In genomic region chr19:58518261-58519086, GRCh38 we compare ENCODE assay signal across 8 cellular contexts. TPM values are rescaled to one million over a fixed set of nuclear protein-coding genes. Genes with fewer than 3 reads are reported as not detected.
DNase-seq lines count a peak whose midpoint lies in the region; ATAC-seq and TF ChIP-seq lines count a peak whose summit lies in the region.

No MANE protein-coding gene starts in this region.

- H3K27ac Mint-ChIP-seq in CD8-positive, alpha-beta memory T cell, result peak overlapping the region; percentile 90 to 99 (median 98)
- peak overlapping the region; percentile 93 to 98 (median 97) for H3K27ac Mint-ChIP-seq in brain

- H3K36me3 Mint-ChIP-seq in CD8-positive, alpha-beta memory T cell, result peaks cover 0 to 29% (median 4%) of the 10 kb centered on the region in 3 donors
- peaks cover 12% of the 10 kb centered on the region for H3K36me3 Mint-ChIP-seq in brain

- H2AK5ac ChIP-seq in mesendoderm (ENCODE audit: low read length), result peak overlapping the region; percentile 54

- H3K4me3 Mint-ChIP-seq in CD8-positive, alpha-beta memory T cell, result peak overlapping the region; percentile 90 to 97 (median 95)
- peak overlapping the region; percentile 88 to 95 (median 94) for H3K4me3 Mint-ChIP-seq in brain

- peak overlapping the region; percentile 81 for H3K4me3 ChIP-seq in CD8-positive, alpha-beta memory T cell (ENCODE audit: low read length)
- H3K4me3 ChIP-seq in MG63 (peak overlapping the region; percentile 71), mesendoderm (ENCODE audit: low read length) (peak overlapping the region; percentile 62)

- H3K4me1 Mint-ChIP-seq in CD8-positive, alpha-beta memory T cell, result peaks cover 39 to 57% (median 43%) of the 10 kb centered on the region in 3 donors
- peaks cover 64% of the 10 kb centered on the region for H3K4me1 Mint-ChIP-seq in brain

- peaks cover 21% of the 10 kb centered on the region for H3K79me1 ChIP-seq in mesendoderm (ENCODE audit: low read length)

- H3K27ac ChIP-seq in CD8-positive, alpha-beta memory T cell (ENCODE audit: low read depth, low read length), result peak overlapping the region; percentile 86
- peak overlapping the region; percentile 95 for H3K27ac ChIP-seq in mesendoderm (ENCODE audit: low read depth, low read length)

- H3K27me3 Mint-ChIP-seq in CD8-positive, alpha-beta memory T cell, result peaks cover 0 to 3% of the 10 kb centered on the region in 2 donors
- peaks cover 16% of the 10 kb centered on the region for H3K27me3 Mint-ChIP-seq in brain

- no peaks in the 10 kb centered on the region for H3K27me3 ChIP-seq in CD8-positive, alpha-beta memory T cell (ENCODE audit: insufficient read depth, low read length, poor library complexity, severe bottlenecking)
- H3K27me3 ChIP-seq in MG63 (no peaks in the 10 kb centered on the region), mesendoderm (ENCODE audit: insufficient read depth, low read length, poor library complexity) (no peaks in the 10 kb centered on the region)

- no peak overlapping the region for H2BK5ac ChIP-seq in mesendoderm (ENCODE audit: low read length)

- TF ChIP-seq CTCF in brain (conservative IDR thresholded peaks at IDR 0.05), result no peak

- no peak overlapping the region for H2BK15ac ChIP-seq in mesendoderm (replicated peaks; ENCODE audit: low read depth)

- H3K56ac ChIP-seq in mesendoderm (ENCODE audit: low read length), result peak overlapping the region; percentile 97

- peak overlapping the region; percentile 13 for H3K18ac ChIP-seq in mesendoderm (ENCODE audit: low read length)

- H3K23ac ChIP-seq in mesendoderm (ENCODE audit: low read length), result peak overlapping the region; percentile 7

- no peak overlapping the region for H4K5ac ChIP-seq in mesendoderm (ENCODE audit: low read length)

- H3K4me2 ChIP-seq in mesendoderm (ENCODE audit: low read length), result peak overlapping the region; percentile 91

- peak overlapping the region; percentile 86 for H3K4ac ChIP-seq in mesendoderm (ENCODE audit: low read depth, low read length)

- peaks cover 6% of the 10 kb centered on the region for H3K36me3 ChIP-seq in CD8-positive, alpha-beta memory T cell (ENCODE audit: insufficient read depth, low read length)
- H3K36me3 ChIP-seq in MG63, result peaks cover 17% of the 10 kb centered on the region
- H3K36me3 ChIP-seq in mesendoderm (ENCODE audit: control insufficient read depth, insufficient read depth, low read length), result peaks cover 5% of the 10 kb centered on the region

- no peak overlapping the region for H2BK120ac ChIP-seq in mesendoderm (ENCODE audit: low read depth, low read length)

- H4K8ac ChIP-seq in mesendoderm (ENCODE audit: low read depth, low read length), result no peak overlapping the region

- CTCF ChIA-PET in CD8-positive, alpha-beta memory T cell (lab: Charles Lee), result interaction anchor here (0.7 to 7.4 kb wide), 10 partner anchors 19 to 337 kb away, joined by 3 to 77 read pairs (median 16); partner anchors contain the start of genes CHMP2A, MZF1 and TRIM28

- no peaks in the 10 kb centered on the region for H3K9me3 ChIP-seq in CD8-positive, alpha-beta memory T cell (ENCODE audit: low read length)
- no peaks in the 10 kb centered on the region for H3K9me3 ChIP-seq in MG63

- no peaks in the 10 kb centered on the region for H3K9me3 Mint-ChIP-seq in CD8-positive, alpha-beta memory T cell
- no peaks in the 10 kb centered on the region for H3K9me3 Mint-ChIP-seq in brain

- H3K79me2 ChIP-seq in mesendoderm (ENCODE audit: control insufficient read depth, insufficient read depth, low read length), result peaks cover 18% of the 10 kb centered on the region

- no peak for DNase-seq in CD8-positive, alpha-beta memory T cell
- DNase-seq in MG63 (peak; percentile 21), mesendoderm (no peak), NAMALWA (ENCODE audit: low spot score) (no peak), DMS153 (lab: John Stamatoyannopoulos, UW) (no peak)
- DNase-seq in activated CD4-positive, CD25-positive, alpha-beta regulatory T cell treated with anti-CD3 and anti-CD28 coated beads, Interleukin-2, amount 50 U/mL, for 72 hours, result no peak

- peaks cover 30% of the 10 kb centered on the region for H3K4me1 ChIP-seq in CD8-positive, alpha-beta memory T cell (ENCODE audit: insufficient read depth, low read length)
- H3K4me1 ChIP-seq in mesendoderm (ENCODE audit: control insufficient read depth, low read depth, low read length), result peaks cover 11% of the 10 kb centered on the region

- ATAC-seq in GM18502 (IDR thresholded peaks at IDR 0.05; ENCODE audit: poor library complexity, unreplicated experiment), result no peak

- POLR2A ChIA-PET in CD8-positive, alpha-beta memory T cell (lab: Charles Lee), result interaction anchor here (0.6 to 2.1 kb wide), 4 partner anchors 10 to 61 kb away, joined by 3 to 16 read pairs (median 9); partner anchors contain the start of genes CHMP2A and UBE2M

- no CpG with 5 or more reads among the region's 22 CpGs for WGBS in mesendoderm (ENCODE audit: extremely low coverage, insufficient coverage, low lambda C conversion rate)

- peak overlapping the region; percentile 90 for H3K9ac ChIP-seq in mesendoderm (ENCODE audit: low read length)

RNA-seq across cellular contexts. Expression of gene ZBTB45, which starts 1.1 kb away (rescaled TPM):
- 10 to 100 TPM; 15.0 to 16.1 TPM for total RNA-seq in CD8-positive, alpha-beta memory T cell
- 4.8 TPM for polyA plus RNA-seq in CD8-positive, alpha-beta memory T cell
- 8.3 and 24.7 TPM in 2 replicates for total RNA-seq in MG63 (2014; rRNA removed; shearing (Covaris generic); ENCODE audit: low replicate concordance)
- 16.1 TPM for polyA plus RNA-seq in brain (ENCODE audit: insufficient read depth, low read depth, low replicate concordance)
- 13.0 TPM for polyA plus RNA-seq in mesendoderm (2013, experiment 1 of 2)
- 12.6 TPM for polyA plus RNA-seq in mesendoderm (2013, experiment 2 of 2)

RNA-seq across cellular contexts. Expression of gene SLC27A5, which starts 6.7 kb away (rescaled TPM):
- 10 to 100 TPM; 16.1 to 19.1 TPM for total RNA-seq in CD8-positive, alpha-beta memory T cell
- polyA plus RNA-seq in CD8-positive, alpha-beta memory T cell, result 25.9 TPM
- total RNA-seq in MG63 (2014; rRNA removed; shearing (Covaris generic); ENCODE audit: low replicate concordance), result 5.5 and 13.0 TPM in 2 replicates
- polyA plus RNA-seq in brain (ENCODE audit: insufficient read depth, low read depth, low replicate concordance), result 30.5 TPM
- 18.3 TPM for polyA plus RNA-seq in mesendoderm (2013, experiment 1 of 2)
- 16.9 TPM for polyA plus RNA-seq in mesendoderm (2013, experiment 2 of 2)

RNA-seq across cellular contexts. Expression of gene TRIM28, which starts 25.4 kb away (rescaled TPM):
- 100 to 1,000 TPM; 705 to 715 TPM for total RNA-seq in CD8-positive, alpha-beta memory T cell
- 57.5 TPM for polyA plus RNA-seq in CD8-positive, alpha-beta memory T cell
- total RNA-seq in MG63 (2014; rRNA removed; shearing (Covaris generic); ENCODE audit: low replicate concordance), result 352 and 641 TPM in 2 replicates
- polyA plus RNA-seq in brain (ENCODE audit: insufficient read depth, low read depth, low replicate concordance), result 698 TPM
- polyA plus RNA-seq in mesendoderm (2013, experiment 1 of 2), result 1,044 TPM
- 1,033 TPM for polyA plus RNA-seq in mesendoderm (2013, experiment 2 of 2)

RNA-seq across cellular contexts. Expression of gene CHMP2A, which starts 36.4 kb away (rescaled TPM):
- total RNA-seq in CD8-positive, alpha-beta memory T cell, result 10 to 100 TPM; 88.8 to 89.7 TPM
- polyA plus RNA-seq in CD8-positive, alpha-beta memory T cell, result 198 TPM
- total RNA-seq in MG63 (2014; rRNA removed; shearing (Covaris generic); ENCODE audit: low replicate concordance), result 50.3 and 58.8 TPM in 2 replicates
- 216 TPM for polyA plus RNA-seq in brain (ENCODE audit: insufficient read depth, low read depth, low replicate concordance)
- polyA plus RNA-seq in mesendoderm (2013, experiment 1 of 2), result 60.0 TPM
- polyA plus RNA-seq in mesendoderm (2013, experiment 2 of 2), result 58.5 TPM

RNA-seq across cellular contexts. Expression of gene UBE2M, which starts 39.9 kb away (rescaled TPM):
- total RNA-seq in CD8-positive, alpha-beta memory T cell, result 100 to 1,000 TPM; 182 to 191 TPM
- 22.5 TPM for polyA plus RNA-seq in CD8-positive, alpha-beta memory T cell
- total RNA-seq in MG63 (2014; rRNA removed; shearing (Covaris generic); ENCODE audit: low replicate concordance), result 132 and 239 TPM in 2 replicates
- polyA plus RNA-seq in brain (ENCODE audit: insufficient read depth, low read depth, low replicate concordance), result 192 TPM
- 86.4 TPM for polyA plus RNA-seq in mesendoderm (2013, experiment 1 of 2)
- 88.0 TPM for polyA plus RNA-seq in mesendoderm (2013, experiment 2 of 2)
